In genomic region chr15:57340673-57341259, GRCh38 we compare ENCODE assay signal across 8 cellular contexts. TPM values are rescaled to one million over a fixed set of nuclear protein-coding genes. Genes with fewer than 3 reads are reported as not detected.
A peak's percentile ranks its signal among the peaks of the same experiment; 100 is the strongest.
DNase-seq lines count a peak whose midpoint lies in the region; ATAC-seq and TF ChIP-seq lines count a peak whose summit lies in the region.

No MANE protein-coding gene starts in this region.

- TF ChIP-seq CTCF in lower leg skin (IDR thresholded peaks at IDR 0.05), result no peak

- 0 to 3% methylated on average over 5 of the region's 5 CpGs for WGBS in lower leg skin, 2 donors

- ATAC-seq in SK-N-SH treated with all-trans-retinoic acid at 6 μM for 48 hours, result peak; percentile 87

- H3K4me3 ChIP-seq in lower leg skin (ENCODE audit: low read depth, poor library complexity, severe bottlenecking), result no peak overlapping the region

- TF ChIP-seq POLR2A in lower leg skin (IDR thresholded peaks at IDR 0.05), result no peak

- DNase-seq in activated CD8-positive, alpha-beta memory T cell treated with anti-CD3 and anti-CD28 coated beads for 24 hours, result peak; percentile 63
- DNase-seq in activated CD8-positive, alpha-beta memory T cell treated with anti-CD3 and anti-CD28 coated beads, Interleukin-2, amount 50 U/mL, for 4 hours, result no peak
- DNase-seq in LoVo (ENCODE audit: low spot score) (peak; percentile 72), dedifferentiated amniotic fluid mesenchymal stem cell (ENCODE audit: extremely low spot score) (peak; percentile 69), lower leg skin (ENCODE audit: low spot score in 2 of 2) (peak; percentile 51 to 90), superior temporal gyrus (ENCODE audit: extremely low spot score) (peak; percentile 86), putamen (ENCODE audit: low spot score) (no peak)

- intact Hi-C loops in lower leg skin (cut with DNase I; ENCODE audit: low total_unique reads), result no loop called here

TF ChIP-seq in SK-N-SH treated with all-trans-retinoic acid at 6 μM for 48 hours, 23 proteins besides CTCF, POLR2A, EP300 and RAD21:
- TF ChIP-seq RARB (CRISPR knock-in tag; IDR thresholded peaks at IDR 0.05) (no peak), ARNTL (CRISPR knock-in tag; IDR thresholded peaks at IDR 0.05; ENCODE audit: borderline replicate concordance, low read depth) (no peak), TCF4 (CRISPR knock-in tag; IDR thresholded peaks at IDR 0.05; ENCODE audit: borderline replicate concordance) (no peak)

RNA-seq across cellular contexts. Expression of gene CGNL1, which starts 35.5 kb away (rescaled TPM):
- total RNA-seq in lower leg skin, result 10 to 100 TPM in 2 of 4 donors, 1 to 10 TPM in 2; 5.7 to 22.9 (median 14.5) TPM

Comparison
In these comparisons a context has a peak if more than half of its experiments do, and no peak if none do; other contexts are left out.
1. DNase-seq: peak in activated CD8-positive, alpha-beta memory T cell treated with anti-CD3 and anti-CD28 coated beads for 24 hours (single experiment), LoVo (single experiment), dedifferentiated amniotic fluid mesenchymal stem cell (single experiment), lower leg skin (2 of 2) and superior temporal gyrus (single experiment); none in activated CD8-positive, alpha-beta memory T cell treated with anti-CD3 and anti-CD28 coated beads, Interleukin-2, amount 50 U/mL, for 4 hours (single experiment) and putamen (single experiment).